ENCODE assay signal across 19 cellular contexts in the genomic region with DNA sequence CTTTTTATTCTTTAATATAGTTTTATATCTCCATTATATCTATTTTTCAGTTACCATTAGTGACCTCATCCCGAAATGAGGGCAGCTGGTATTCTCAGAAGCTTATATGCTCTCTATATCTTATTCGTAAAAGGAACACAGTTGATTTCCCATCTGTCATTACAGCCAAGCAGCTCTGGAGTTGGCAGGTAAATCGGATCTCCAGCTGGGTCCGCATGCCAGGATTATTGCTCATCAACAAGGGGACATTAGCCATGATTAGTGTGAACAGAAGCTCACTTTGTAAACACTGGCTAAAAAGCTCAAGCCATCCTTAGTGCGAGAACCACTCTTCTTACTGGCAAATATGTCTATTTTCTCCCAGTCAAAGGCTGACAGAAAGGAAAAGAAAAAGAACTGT.
DNase-seq lines count a peak whose midpoint lies in the region; ATAC-seq, FAIRE-seq and TF ChIP-seq lines count a peak whose summit lies in the region.
"Had no signal": no experiment of that assay in that cellular context is flagged by ENCODE, and none has a peak within 500 bp of the region (broad histone marks: within the 10 kb centered on the region; RNA-seq: fewer than 3 reads in every experiment).

No MANE protein-coding gene starts in this region.

- intact Hi-C loops in PC-3 (cut with micrococcal nuclease), result no loop called here

- POLR2A ChIA-PET in PC-3 (lab: Charles Lee; ENCODE audit: unreplicated experiment), result no interaction called here

- TF ChIP-seq CTCF in D721Med (IDR thresholded peaks at IDR 0.05; ENCODE audit: insufficient read depth, missing control alignments) (no peak), PC-3 (conservative IDR thresholded peaks at IDR 0.05; ENCODE audit: low read depth, low read length) (no peak), coronary artery (IDR thresholded peaks at IDR 0.05) (no peak)

- H3K4me2 ChIP-seq in PC-3 (ENCODE audit: low read length), result peak overlapping the region; percentile 70; the same call in 1 of the 2 replicates

- no peak overlapping the region for H2AFZ ChIP-seq in PC-3 (ENCODE audit: low read length)

- no peak overlapping the region for H3K9ac ChIP-seq in PC-3 (ENCODE audit: low read length)

- no peaks in the 10 kb centered on the region for H3K27me3 ChIP-seq in PC-3 (ENCODE audit: low read length)
- H3K27me3 ChIP-seq: ovary, upper lobe of left lung had no signal

- no peaks in the 10 kb centered on the region for H3F3A ChIP-seq in PC-3 (ENCODE audit: low read length, unreplicated experiment)

- H3K27ac ChIP-seq in PC-3 (ENCODE audit: low read length) (no peak overlapping the region), coronary artery (no peak overlapping the region)
- H3K27ac ChIP-seq: ovary, upper lobe of left lung had no signal

- no peaks in the 10 kb centered on the region for H4K20me1 ChIP-seq in PC-3 (ENCODE audit: low read length)

- DNase-seq in D721Med (ENCODE audit: insufficient read length, low spot score), result no peak
- peak; percentile 28 for DNase-seq in NCI-H1092 (lab: John Stamatoyannopoulos, UW)
- DNase-seq in PC-3, result peak; percentile 66
- peak; percentile 71 for DNase-seq in islet precursor cell
- DNase-seq in COLO829 (ENCODE audit: low spot score), result no peak
- no peak for DNase-seq in coronary artery (ENCODE audit: low spot score)
- DNase-seq: activated CD8-positive, alpha-beta memory T cell treated with anti-CD3 and anti-CD28 coated beads for 24 hours; activated naive CD8-positive, alpha-beta T cell treated with anti-CD3 and anti-CD28 coated beads, Interleukin-2, amount 10 ng/mL, durations not matched to agents 7 days and 5 days; CD8-positive, alpha-beta T cell; glutamatergic neuron; ovary; stimulated activated CD4-positive, alpha-beta T cell treated with anti-CD3 and anti-CD28 coated beads, Interleukin-1b, Interleukin-23, amount 100 ng/mL, for 48 hours; T-helper 2 cell; upper lobe of left lung had no signal

- CTCF ChIA-PET in PC-3 (lab: Charles Lee), result no interaction called here

- no peak for ATAC-seq in PC-3
- ATAC-seq in HG02623 (IDR thresholded peaks at IDR 0.05; ENCODE audit: unreplicated experiment), result no peak
- no peak for ATAC-seq in HG02885 (IDR thresholded peaks at IDR 0.05; ENCODE audit: poor library complexity, unreplicated experiment)
- ATAC-seq: CD8-positive, alpha-beta T cell; sciatic nerve; WTC11 had no signal

- H3K79me2 ChIP-seq in PC-3 (ENCODE audit: low read length), result no peaks in the 10 kb centered on the region

- no peaks in the 10 kb centered on the region for H3K36me3 ChIP-seq in PC-3 (ENCODE audit: low read depth, low read length)
- H3K36me3 ChIP-seq: ovary, upper lobe of left lung had no signal

- no peaks in the 10 kb centered on the region for H3K9me2 ChIP-seq in PC-3 (replicated peaks; ENCODE audit: low read length)

- no TSS peak for BruUV-seq in PC-3 (replicated peaks; lab: Mats Ljungman, UMichigan)

- H3K4me3 ChIP-seq in PC-3 (ENCODE audit: low read length) (no peak overlapping the region), coronary artery (no peak overlapping the region)
- H3K4me3 ChIP-seq: lung, ovary, upper lobe of left lung had no signal

- H3K9me3 ChIP-seq in PC-3 (ENCODE audit: low read length), result no peaks in the 10 kb centered on the region
- H3K9me3 ChIP-seq: ovary, upper lobe of left lung had no signal

- H3K4me1 ChIP-seq in PC-3 (ENCODE audit: insufficient read depth, low read length), result peaks cover 20% of the 10 kb centered on the region

- peak; percentile 78 for FAIRE-seq in D721Med (lab: Jason Lieb, UNC)

Comparison
In these comparisons a context has a peak if more than half of its experiments do, and no peak if none do; other contexts are left out.
1. DNase-seq: peak in NCI-H1092 (single experiment), PC-3 (single experiment) and islet precursor cell (single experiment); none in D721Med (single experiment), COLO829 (single experiment) and coronary artery (single experiment).